ENCODE assay signal across 27 cellular contexts in the genomic region with DNA sequence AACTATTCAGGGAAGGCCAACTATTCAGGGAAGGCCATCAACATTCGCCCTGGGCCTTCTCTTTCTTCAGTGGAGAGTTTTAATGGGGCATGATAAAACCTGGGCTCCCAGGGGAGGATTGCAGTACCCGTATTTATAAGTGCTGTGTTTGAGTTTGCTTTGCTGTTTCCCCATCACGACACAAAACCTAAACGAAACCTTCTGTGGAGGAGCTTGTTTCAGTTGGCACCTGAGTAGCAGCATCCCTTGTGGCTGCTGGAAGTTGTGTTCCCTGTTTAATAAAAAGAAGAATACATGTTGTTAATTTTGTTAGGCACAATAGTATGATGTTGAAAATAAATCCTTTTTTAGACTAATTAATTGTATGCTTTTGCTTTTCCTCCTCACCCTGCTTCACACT. TPM values are rescaled to one million over a fixed set of nuclear protein-coding genes. Genes with fewer than 3 reads are reported as not detected.
"Had no signal": no experiment of that assay in that cellular context is flagged by ENCODE, and none has a peak within 500 bp of the region (broad histone marks: within the 10 kb centered on the region; RNA-seq: fewer than 3 reads in every experiment).

No MANE protein-coding gene starts in this region.

- DNase-seq: IMR-90, Kasumi-1, MV-4-11, NCI-H1048, NCI-H1105, NCI-H1417, NCI-H1436 treated with DMSO at 0.1 percent for 48 hours, NCI-H1694, NCI-H187 treated with DMSO at 0.1 percent for 48 hours, NCI-H2029 treated with DMSO at 0.1 percent for 48 hours, NCI-H2171, NCI-H226, NCI-H446, NCI-H510A treated with DMSO at 0.1 percent for 48 hours, NCI-H526, NCI-H748 treated with DMSO at 0.1 percent for 48 hours, SHP77, SK-N-SH, SW 1271, T-cell had no signal

- H3K9me3 ChIP-seq: SK-N-SH had no signal

- H3K27ac ChIP-seq: KMS-11, RWPE1 had no signal

- H3K9me2 ChIP-seq: SK-N-SH had no signal

- ATAC-seq: HepG2, Panc1, T-cell had no signal

- FAIRE-seq: HepG2 had no signal

- H3K9ac ChIP-seq: KMS-11, SK-N-SH had no signal

- H3K4me2 ChIP-seq: KMS-11, SK-N-SH had no signal

RNA-seq across cellular contexts. Expression of a gene that starts 17.6 kb away (rescaled TPM):
- total RNA-seq: HT1080, IMR-90, M059J, SK-MEL-5 had no signal
- polyA plus RNA-seq: IMR-90, SK-N-SH had no signal

RNA-seq across cellular contexts. Expression of a gene that starts 28.6 kb away (rescaled TPM):
- total RNA-seq: HT1080, IMR-90, M059J, SK-MEL-5 had no signal
- polyA plus RNA-seq: IMR-90, SK-N-SH had no signal
